ENCODE assay signal across 1 cellular context in the genomic region with DNA sequence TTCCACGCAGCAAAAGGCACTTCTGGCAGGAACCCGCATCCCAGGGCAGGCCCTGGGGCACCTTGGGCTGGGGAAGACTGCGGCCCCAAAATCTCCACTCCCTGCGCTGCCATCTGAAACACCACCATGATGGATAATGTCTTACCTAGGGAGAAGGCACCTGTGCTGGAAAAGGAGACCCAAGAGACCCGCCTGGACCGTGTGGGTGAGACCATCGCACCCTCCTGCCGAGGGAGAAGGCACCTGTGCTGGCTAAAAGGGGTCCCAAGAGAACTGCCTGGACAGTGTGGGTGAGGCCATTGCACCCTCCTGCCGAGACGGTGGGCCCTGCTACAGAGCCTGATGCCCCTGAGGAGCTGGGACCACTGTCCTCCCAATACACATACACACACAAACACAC.
TF ChIP-seq lines count a peak whose summit lies in the region.

No MANE protein-coding gene starts in this region.

TF ChIP-seq in HepG2, 621 proteins besides CTCF, POLR2A, EP300 and RAD21:
- no peak for TF ChIP-seq THAP11 (CRISPR knock-in tag; IDR thresholded peaks at IDR 0.05)
- no peak for TF ChIP-seq FOSL2 (CRISPR knock-in tag; IDR thresholded peaks at IDR 0.05)
- no peak for TF ChIP-seq MZF1 (CRISPR knock-in tag; IDR thresholded peaks at IDR 0.05; ENCODE audit: borderline replicate concordance)
- no peak for TF ChIP-seq PAF1 (CRISPR knock-in tag; IDR thresholded peaks at IDR 0.05)
- TF ChIP-seq AGO2 (optimal IDR thresholded peaks at IDR 0.05; ENCODE audit: low read depth, low read length): no peak
- no peak for TF ChIP-seq ZNF263 (CRISPR knock-in tag; IDR thresholded peaks at IDR 0.05)
- TF ChIP-seq, protein P1, sequence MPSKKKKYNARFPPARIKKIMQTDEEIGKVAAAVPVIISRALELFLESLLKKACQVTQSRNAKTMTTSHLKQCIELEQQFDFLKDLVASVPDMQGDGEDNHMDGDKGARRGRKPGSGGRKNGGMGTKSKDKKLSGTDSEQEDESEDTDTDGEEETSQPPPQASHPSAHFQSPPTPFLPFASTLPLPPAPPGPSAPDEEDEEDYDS (CRISPR knock-in tag; IDR thresholded peaks at IDR 0.05): no peak
- TF ChIP-seq ZBTB3 (CRISPR knock-in tag; IDR thresholded peaks at IDR 0.05; ENCODE audit: borderline replicate concordance, low read depth): no peak
- no peak for TF ChIP-seq ETV5 (CRISPR knock-in tag; IDR thresholded peaks at IDR 0.05; ENCODE audit: borderline replicate concordance)
